ENCODE assay signal across 9 cellular contexts in the genomic region with DNA sequence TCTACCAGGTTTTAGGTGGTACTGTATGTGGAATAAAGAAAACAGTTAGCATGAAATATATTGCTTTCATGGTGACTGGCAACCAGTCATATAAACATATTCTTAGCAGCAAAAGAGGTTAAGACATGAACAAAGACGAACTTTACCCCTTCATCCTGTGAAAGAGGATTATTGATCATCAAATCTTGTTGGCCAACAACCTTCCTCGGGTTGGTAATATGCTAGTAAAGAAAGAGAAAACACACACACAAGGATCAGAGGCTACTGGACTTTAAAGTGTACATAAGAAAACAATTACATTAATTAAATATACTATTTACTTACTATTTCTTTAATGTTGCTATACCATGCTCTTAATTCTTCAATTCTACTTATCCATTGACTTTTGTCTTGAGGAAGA.
"Had no signal": no experiment of that assay in that cellular context is flagged by ENCODE, and none has a peak within 500 bp of the region (broad histone marks: within the 10 kb centered on the region; RNA-seq: fewer than 3 reads in every experiment).

No MANE protein-coding gene starts in this region.

- H3K4me3 ChIP-seq: GM23338, K562 had no signal

- FAIRE-seq: H1, H54, K562 had no signal

- ATAC-seq: GM23338, K562 had no signal

- H3K4me2 ChIP-seq: GM23338 had no signal

- H2AFZ ChIP-seq: GM23338 had no signal

- DNase-seq: H9, HCEC 1CT, IMR-90, KG1 had no signal

- H3K27ac ChIP-seq: HL-60 had no signal
